In genomic region chr12:6323340-6323994, GRCh38 we compare ENCODE assay signal across 8 cellular contexts. TPM values are rescaled to one million over a fixed set of nuclear protein-coding genes. Genes with fewer than 3 reads are reported as not detected.
DNase-seq lines count a peak whose midpoint lies in the region; ATAC-seq lines count a peak whose summit lies in the region.

No MANE protein-coding gene starts in this region.

- peak; percentile 36 for DNase-seq in stimulated activated CD4-positive, alpha-beta T cell treated with anti-CD3 and anti-CD28 coated beads, Interleukin-2, amount 100 ng/mL, for 4 hours (ENCODE audit: low read depth)
- DNase-seq in stimulated activated CD4-positive, alpha-beta T cell treated with anti-CD3 and anti-CD28 coated beads, Interleukin-1b, Interleukin-23, amount 100 ng/mL, for 48 hours: no peak
- DNase-seq in NCI-H69 (lab: John Stamatoyannopoulos, UW) (peak; percentile 92), fibroblast of the conjunctiva (ENCODE audit: low read depth) (peak; percentile 85), NCI-H2029 (lab: John Stamatoyannopoulos, UW) (no peak)
- DNase-seq in activated effector memory CD4-positive, alpha-beta T cell treated with Interleukin-2 at 50 U/mL for 16 hours: peak; percentile 26
- DNase-seq in natural killer cell treated with Interleukin-12 subunit alpha and Interleukin-12 subunit beta and Interleukin-15 and Interleukin-18, amount 100 ng/mL, for 72 hours (ENCODE audit: low spot score): no peak

- H3K4me3 Mint-ChIP-seq in natural killer cell treated with Interleukin-12 subunit alpha and Interleukin-12 subunit beta and Interleukin-15 and Interleukin-18, amount 100 ng/mL, for 72 hours: peak overlapping the region; percentile 71

- H3K4me1 Mint-ChIP-seq in natural killer cell treated with Interleukin-12 subunit alpha and Interleukin-12 subunit beta and Interleukin-15 and Interleukin-18, amount 100 ng/mL, for 72 hours (ENCODE audit: low read depth in 2 of 2): peaks cover 54 to 58% of the 10 kb centered on the region in 2 donors

- ATAC-seq in HG02943 (IDR thresholded peaks at IDR 0.05; ENCODE audit: low read depth, unreplicated experiment): peak; percentile 63
- ATAC-seq in natural killer cell treated with Interleukin-12 subunit alpha and Interleukin-12 subunit beta and Interleukin-15 and Interleukin-18, amount 100 ng/mL, for 72 hours: peak; percentile 77 to 82

- no peaks in the 10 kb centered on the region for H3K27me3 Mint-ChIP-seq in natural killer cell treated with Interleukin-12 subunit alpha and Interleukin-12 subunit beta and Interleukin-15 and Interleukin-18, amount 100 ng/mL, for 72 hours

- peak overlapping the region; percentile 78 to 91 for H3K27ac Mint-ChIP-seq in natural killer cell treated with Interleukin-12 subunit alpha and Interleukin-12 subunit beta and Interleukin-15 and Interleukin-18, amount 100 ng/mL, for 72 hours

- H3K9me3 Mint-ChIP-seq in natural killer cell treated with Interleukin-12 subunit alpha and Interleukin-12 subunit beta and Interleukin-15 and Interleukin-18, amount 100 ng/mL, for 72 hours: no peaks in the 10 kb centered on the region

- no peaks in the 10 kb centered on the region for H3K36me3 Mint-ChIP-seq in natural killer cell treated with Interleukin-12 subunit alpha and Interleukin-12 subunit beta and Interleukin-15 and Interleukin-18, amount 100 ng/mL, for 72 hours

RNA-seq across cellular contexts. Expression of gene PLEKHG6, which starts 13.0 kb away (rescaled TPM):
- total RNA-seq in natural killer cell treated with Interleukin-12 subunit alpha and Interleukin-12 subunit beta and Interleukin-15 and Interleukin-18, amount 100 ng/mL, for 72 hours: not detected

RNA-seq across cellular contexts. Expression of gene TNFRSF1A, which starts 18.4 kb away (rescaled TPM):
- total RNA-seq in natural killer cell treated with Interleukin-12 subunit alpha and Interleukin-12 subunit beta and Interleukin-15 and Interleukin-18, amount 100 ng/mL, for 72 hours: 100 to 1,000 TPM in 1 of 2 donors, 10 to 100 TPM in 1; 83.2 to 102 TPM

RNA-seq across cellular contexts. Expression of gene SCNN1A, which starts 51.9 kb away (rescaled TPM):
- not detected for total RNA-seq in natural killer cell treated with Interleukin-12 subunit alpha and Interleukin-12 subunit beta and Interleukin-15 and Interleukin-18, amount 100 ng/mL, for 72 hours

Comparison
In these comparisons a context has a peak if more than half of its experiments do, and no peak if none do; other contexts are left out.
1. DNase-seq: peak in stimulated activated CD4-positive, alpha-beta T cell treated with anti-CD3 and anti-CD28 coated beads, Interleukin-2, amount 100 ng/mL, for 4 hours (single experiment), NCI-H69 (single experiment), activated effector memory CD4-positive, alpha-beta T cell treated with Interleukin-2 at 50 U/mL for 16 hours (single experiment) and fibroblast of the conjunctiva (single experiment); none in stimulated activated CD4-positive, alpha-beta T cell treated with anti-CD3 and anti-CD28 coated beads, Interleukin-1b, Interleukin-23, amount 100 ng/mL, for 48 hours (single experiment), natural killer cell treated with Interleukin-12 subunit alpha and Interleukin-12 subunit beta and Interleukin-15 and Interleukin-18, amount 100 ng/mL, for 72 hours (single experiment) and NCI-H2029 (single experiment).